Comparison of ENCODE assay signal across 19 cellular contexts in the genomic region with DNA sequence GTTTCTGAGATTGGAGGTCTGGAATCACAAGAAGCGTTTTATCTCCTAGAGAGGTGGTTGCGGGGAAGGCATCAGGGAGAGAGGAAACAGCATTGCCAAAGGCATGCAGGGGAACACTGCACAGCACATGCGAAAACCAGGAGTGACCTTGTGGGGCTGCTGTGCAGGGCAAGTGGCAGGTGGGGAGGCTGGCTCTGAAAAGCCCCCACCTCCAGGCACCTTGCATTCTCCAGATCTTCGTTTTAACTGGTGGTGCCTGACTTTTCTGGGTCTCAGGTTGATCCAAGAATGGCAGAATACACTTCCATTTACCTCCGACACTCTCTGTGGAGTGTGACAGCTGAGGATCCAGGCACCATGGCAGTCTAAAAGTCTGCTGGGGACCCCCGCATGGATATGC.
DNase-seq lines count a peak whose midpoint lies in the region; ATAC-seq and TF ChIP-seq lines count a peak whose summit lies in the region.
"Had no signal": no experiment of that assay in that cellular context is flagged by ENCODE, and none has a peak within 500 bp of the region (broad histone marks: within the 10 kb centered on the region; RNA-seq: fewer than 3 reads in every experiment).

No MANE protein-coding gene starts in this region.

- H3K9me3 ChIP-seq in DND-41 (ENCODE audit: insufficient read depth, low read length, severe bottlenecking), result no peaks in the 10 kb centered on the region
- H3K9me3 ChIP-seq in KOPT-K1 (ENCODE audit: insufficient read depth, low read length, poor library complexity, severe bottlenecking), result peaks cover 3% of the 10 kb centered on the region
- H3K9me3 ChIP-seq in esophagus muscularis mucosa, result no peaks in the 10 kb centered on the region
- H3K9me3 ChIP-seq: A549, Caco-2 had no signal

- no peak for TF ChIP-seq POLR2A in esophagus muscularis mucosa (IDR thresholded peaks at IDR 0.05; ENCODE audit: low read depth)

- H3K4me2 ChIP-seq in DND-41 (ENCODE audit: insufficient read depth, low read length), result no peak overlapping the region
- H3K4me2 ChIP-seq: A549 had no signal

- H3K36me3 ChIP-seq in DND-41 (ENCODE audit: insufficient read depth, low read length) (no peaks in the 10 kb centered on the region), KOPT-K1 (ENCODE audit: insufficient read depth, low read length) (no peaks in the 10 kb centered on the region), esophagus muscularis mucosa (no peaks in the 10 kb centered on the region)
- H3K36me3 ChIP-seq: BLaER1 treated with 17β-estradiol and CSF1 and Interleukin-3, amounts not matched to agents 10 nM and 100 nM had no signal

- intact Hi-C loops in esophagus muscularis mucosa (cut with DNase I), result no loop called here

- no peaks in the 10 kb centered on the region for H3K79me2 ChIP-seq in DND-41 (ENCODE audit: insufficient read depth, low read length)

- H3K4me1 ChIP-seq in DND-41 (ENCODE audit: insufficient read depth, low read length) (peaks cover 34% of the 10 kb centered on the region), esophagus muscularis mucosa (no peaks in the 10 kb centered on the region)
- H3K4me1 ChIP-seq: A549, Caco-2 had no signal

- 93% methylated on average over 6 of the region's 6 CpGs for WGBS in esophagus muscularis mucosa

- DNase-seq in DND-41 (no peak), esophagus muscularis mucosa (ENCODE audit: extremely low spot score) (peak; percentile 81), SHP77 treated with DMSO at 0.1 percent for 48 hours (lab: John Stamatoyannopoulos, UW) (no peak), NCI-H2107 treated with DMSO at 0.1 percent for 48 hours (lab: John Stamatoyannopoulos, UW; ENCODE audit: unreplicated experiment) (no peak)
- no peak for DNase-seq in stimulated activated CD4-positive, alpha-beta T cell treated with anti-CD3 and anti-CD28 coated beads, Interleukin-2, amount 100 ng/mL, for 24 hours
- DNase-seq: AML-193; Caco-2; Calu3; CD4-positive, alpha-beta T cell; CD8-positive, alpha-beta T cell; DMS153; DMS53; DMS79; GF-D8 had no signal

- H3K4me3 ChIP-seq in DND-41 (ENCODE audit: low read depth in 1 of 2, low read length in 2 of 2), result no peak overlapping the region
- no peak overlapping the region for H3K4me3 ChIP-seq in esophagus muscularis mucosa
- H3K4me3 ChIP-seq: A549; BLaER1 treated with 17β-estradiol and CSF1 and Interleukin-3, amounts not matched to agents 10 nM and 100 nM had no signal

- H4K20me1 ChIP-seq in DND-41 (ENCODE audit: insufficient read depth, low read length), result no peaks in the 10 kb centered on the region
- H4K20me1 ChIP-seq: BLaER1 treated with 17β-estradiol and CSF1 and Interleukin-3, amounts not matched to agents 10 nM and 100 nM had no signal

- TF ChIP-seq CTCF in DND-41 (IDR thresholded peaks at IDR 0.05; ENCODE audit: borderline replicate concordance, extremely low read depth, low read length, poor library complexity, severe bottlenecking) (no peak), esophagus muscularis mucosa (IDR thresholded peaks at IDR 0.05) (no peak)

- H2AFZ ChIP-seq in DND-41 (ENCODE audit: low read depth, low read length), result no peak overlapping the region

- H3K9ac ChIP-seq in DND-41 (ENCODE audit: low read depth, low read length), result no peak overlapping the region
- H3K9ac ChIP-seq: BLaER1 treated with 17β-estradiol and CSF1 and Interleukin-3, amounts not matched to agents 10 nM and 100 nM had no signal

- TF ChIP-seq EP300 in esophagus muscularis mucosa (IDR thresholded peaks at IDR 0.05), result no peak

- H3K27me3 ChIP-seq in DND-41 (ENCODE audit: insufficient read depth, low read length, poor library complexity) (no peaks in the 10 kb centered on the region), esophagus muscularis mucosa (peaks cover 0 to 8% (median 0%) of the 10 kb centered on the region in 4 donors)

- no peak for ATAC-seq in DND-41 (ENCODE audit: insufficient read depth, low read depth)
- ATAC-seq: A549; CD8-positive, alpha-beta T cell had no signal

- H3K27ac ChIP-seq in DND-41 (ENCODE audit: low read length), result 0 out of 2 replicates have a peak overlapping the region, but pooled peaks have one; percentile 3
- peak overlapping the region; percentile 99 for H3K27ac ChIP-seq in KOPT-K1 (ENCODE audit: low read depth, low read length, poor library complexity, severe bottlenecking)
- H3K27ac ChIP-seq in esophagus muscularis mucosa (replicated peaks in 1 of 4), result no peak overlapping the region
- H3K27ac ChIP-seq: 22Rv1; A549; BLaER1 treated with 17β-estradiol and CSF1 and Interleukin-3, amounts not matched to agents 10 nM and 100 nM; C4-2B had no signal

Comparison
In these comparisons a context has a peak if more than half of its experiments do, and no peak if none do; other contexts are left out.
1. H3K27ac ChIP-seq: peak in DND-41 (single experiment) and KOPT-K1 (single experiment); none in esophagus muscularis mucosa (0 of 4).